ENCODE assay signal across 7 cellular contexts in genomic region chr20:61451009-61451408, GRCh38.
"Had no signal": no experiment of that assay in that cellular context is flagged by ENCODE, and none has a peak within 500 bp of the region (broad histone marks: within the 10 kb centered on the region; RNA-seq: fewer than 3 reads in every experiment).

No MANE protein-coding gene starts in this region.

- H3K4me3 Mint-ChIP-seq: GM23338, HFFc6 had no signal

- DNase-seq: H7, HFFc6, IMR-90, KBM-7 had no signal

- H3K4me2 ChIP-seq: GM23338 had no signal

- H3K9me3 Mint-ChIP-seq: GM23338 had no signal

- H3K27ac Mint-ChIP-seq: GM23338, HFFc6 had no signal

- H3K4me1 ChIP-seq: HAP-1 had no signal

- ATAC-seq: GM23338, HCT116 had no signal

- H3K9me3 ChIP-seq: HAP-1 had no signal

- H3K36me3 ChIP-seq: HAP-1 had no signal

- H3K4me3 ChIP-seq: GM23338, HAP-1 had no signal
